ENCODE assay signal across 1 cellular context in genomic region chr1:20032425-20032824, GRCh38.
TF ChIP-seq lines count a peak whose summit lies in the region.

No MANE protein-coding gene starts in this region.

TF ChIP-seq in HepG2, 621 proteins besides CTCF, POLR2A, EP300 and RAD21:
- TF ChIP-seq KLF15 (CRISPR knock-in tag; IDR thresholded peaks at IDR 0.05; ENCODE audit: borderline replicate concordance) (no peak), SSRP1 (CRISPR knock-in tag; IDR thresholded peaks at IDR 0.05) (no peak), RBM22 (optimal IDR thresholded peaks at IDR 0.05; ENCODE audit: low read length) (no peak), ATM (IDR thresholded peaks at IDR 0.05; ENCODE audit: borderline replicate concordance) (no peak), CENPX (CRISPR knock-in tag; IDR thresholded peaks at IDR 0.05) (no peak), ZNF883 (CRISPR knock-in tag; IDR thresholded peaks at IDR 0.05; ENCODE audit: not compliant biosample characterization) (no peak), HOXA3 (CRISPR knock-in tag; IDR thresholded peaks at IDR 0.05) (no peak)
